ENCODE assay signal across 11 cellular contexts in the genomic region with DNA sequence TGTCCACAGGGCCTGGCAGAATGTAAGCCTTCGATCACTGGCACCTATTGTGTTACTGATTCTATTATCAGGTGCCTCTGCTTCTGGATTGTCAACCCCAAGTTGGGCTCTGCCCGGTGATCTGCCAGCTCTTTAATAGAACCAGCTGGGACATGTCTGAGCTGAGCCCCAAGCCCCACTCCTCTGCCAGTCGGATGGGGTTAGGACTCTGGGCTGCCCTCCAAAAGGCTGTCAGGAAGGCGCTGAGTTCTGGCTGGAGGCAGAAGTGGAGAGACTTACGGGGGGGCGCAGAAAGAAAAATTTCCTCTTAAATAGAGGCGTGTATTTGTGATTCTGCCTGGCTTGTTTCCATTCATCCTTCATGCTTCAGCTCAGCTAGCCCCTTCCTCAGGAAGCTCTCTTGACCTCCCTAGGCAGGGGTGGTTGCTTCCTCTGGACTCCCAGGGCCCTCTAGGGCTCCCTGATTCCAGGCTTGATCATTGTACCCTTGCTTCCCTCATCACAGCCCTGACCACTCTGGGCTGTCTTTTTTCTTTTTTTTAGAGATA. TPM values are rescaled to one million over a fixed set of nuclear protein-coding genes. Genes with fewer than 3 reads are reported as not detected.
DNase-seq lines count a peak whose midpoint lies in the region; ATAC-seq and TF ChIP-seq lines count a peak whose summit lies in the region.
"Had no signal": no experiment of that assay in that cellular context is flagged by ENCODE, and none has a peak within 500 bp of the region (broad histone marks: within the 10 kb centered on the region; RNA-seq: fewer than 3 reads in every experiment).

No MANE protein-coding gene starts in this region.

- no peaks in the 10 kb centered on the region for H3K9me3 Mint-ChIP-seq in dendritic cell treated with granulocyte-macrophage colony-stimulating factor and Interleukin-4, amounts not matched to agents 40 ng/mL and 50 ng/mL, for 4 days
- H3K9me3 Mint-ChIP-seq in naive thymus-derived CD4-positive, alpha-beta T cell: no peaks in the 10 kb centered on the region

- H3K27me3 ChIP-seq in BLaER1 treated with 17β-estradiol and CSF1 and Interleukin-3, amounts not matched to agents 10 nM and 100 nM: no peaks in the 10 kb centered on the region
- H3K27me3 ChIP-seq in HUES64 (ENCODE audit: insufficient read depth, low read length) (peaks cover 34% of the 10 kb centered on the region), gastrocnemius medialis (peaks cover 0 to 14% (median 4%) of the 10 kb centered on the region in 3 donors)
- H3K27me3 ChIP-seq in naive thymus-derived CD4-positive, alpha-beta T cell (ENCODE audit: control insufficient read depth in 2 of 2, insufficient read depth in 2 of 2, low read length in 2 of 2): no peaks in the 10 kb centered on the region
- H3K27me3 ChIP-seq: testis had no signal

- intact Hi-C loops in dendritic cell treated with granulocyte-macrophage colony-stimulating factor and Interleukin-4, amounts not matched to agents 40 ng/mL and 50 ng/mL, for 4 days (cut with micrococcal nuclease): loop anchor here (5.0 kb wide), 1 partner anchor 56 kb away; the partner anchor contains the start of gene SPINT2
- intact Hi-C loops in naive thymus-derived CD4-positive, alpha-beta T cell (cut with micrococcal nuclease): loop anchor here (5.0 to 10.0 kb wide), 9 partner anchors 69 to 1104 kb away; partner anchors contain the start of genes ACTN4 (in 1 of the 2), ECH1 (in 1 of the 2), EIF3K (in 1 of the 2) and GGN (in 1 of the 2)
- intact Hi-C loops in gastrocnemius medialis (cut with DNase I; ENCODE audit: low total_unique reads): loop anchor here (5.0 kb wide), 1 partner anchor 411 kb away; the partner anchor contains the start of genes SIPA1L3 and WDR87

- no peak for DNase-seq in naive thymus-derived CD4-positive, alpha-beta T cell
- DNase-seq in gastrocnemius medialis (no peak), AG08396 (ENCODE audit: low spot score) (no peak)
- DNase-seq: activated CD4-positive, CD25-positive, alpha-beta regulatory T cell treated with anti-CD3 and anti-CD28 coated beads, Interleukin-2, amount 50 U/mL, for 72 hours; testis had no signal

- CTCF ChIA-PET in naive thymus-derived CD4-positive, alpha-beta T cell (lab: Charles Lee): interaction anchor here (0.6 to 1.9 kb wide), 3 partner anchors 74 to 192 kb away, joined by 3 to 5 read pairs (median 4); partner anchors contain the start of gene FAM98C

- peaks cover 0 to 10% (median 6%) of the 10 kb centered on the region in 11 experiments; a peak in 9 of 22 replicates for H3K36me3 ChIP-seq in BLaER1 treated with 17β-estradiol and CSF1 and Interleukin-3, amounts not matched to agents 10 nM and 100 nM
- no peaks in the 10 kb centered on the region for H3K36me3 ChIP-seq in HUES64 (ENCODE audit: insufficient read depth, low read length)
- H3K36me3 ChIP-seq in naive thymus-derived CD4-positive, alpha-beta T cell (ENCODE audit: control insufficient read depth in 2 of 3, insufficient read depth in 3 of 3, low read length in 3 of 3): no peaks in the 10 kb centered on the region
- no peaks in the 10 kb centered on the region for H3K36me3 ChIP-seq in gastrocnemius medialis
- H3K36me3 ChIP-seq: cardiac muscle cell had no signal

- H3K4me1 Mint-ChIP-seq in dendritic cell treated with granulocyte-macrophage colony-stimulating factor and Interleukin-4, amounts not matched to agents 40 ng/mL and 50 ng/mL, for 4 days (ENCODE audit: low read depth): peaks cover 79% of the 10 kb centered on the region
- H3K4me1 Mint-ChIP-seq in naive thymus-derived CD4-positive, alpha-beta T cell: peaks cover 39 to 70% (median 60%) of the 10 kb centered on the region in 7 donors

- no peak for TF ChIP-seq POLR2A in gastrocnemius medialis (IDR thresholded peaks at IDR 0.05)

- H3K4me2 ChIP-seq in BLaER1 treated with 17β-estradiol and CSF1 and Interleukin-3, amounts not matched to agents 10 nM and 100 nM: peak overlapping the region; percentile 87 to 98 (median 93)

- no peaks in the 10 kb centered on the region for H3K27me3 Mint-ChIP-seq in dendritic cell treated with granulocyte-macrophage colony-stimulating factor and Interleukin-4, amounts not matched to agents 40 ng/mL and 50 ng/mL, for 4 days
- H3K27me3 Mint-ChIP-seq in naive thymus-derived CD4-positive, alpha-beta T cell: no peaks in the 10 kb centered on the region

- 93% methylated on average over 7 of the region's 7 CpGs for WGBS in HUES64

- no peaks in the 10 kb centered on the region for H3K9me3 ChIP-seq in BLaER1 treated with 17β-estradiol and CSF1 and Interleukin-3, amounts not matched to agents 10 nM and 100 nM (replicated peaks in 1 of 11)
- H3K9me3 ChIP-seq in HUES64 (ENCODE audit: insufficient read depth, low read depth, low read length) (no peaks in the 10 kb centered on the region), gastrocnemius medialis (no peaks in the 10 kb centered on the region)
- H3K9me3 ChIP-seq in naive thymus-derived CD4-positive, alpha-beta T cell (ENCODE audit: control insufficient read depth in 2 of 3, low read length in 3 of 3): no peaks in the 10 kb centered on the region
- H3K9me3 ChIP-seq: testis had no signal

- H3K36me3 Mint-ChIP-seq in dendritic cell treated with granulocyte-macrophage colony-stimulating factor and Interleukin-4, amounts not matched to agents 40 ng/mL and 50 ng/mL, for 4 days (ENCODE audit: low read depth): peaks cover 48% of the 10 kb centered on the region
- H3K36me3 Mint-ChIP-seq in naive thymus-derived CD4-positive, alpha-beta T cell: peaks cover 0 to 4% (median 3%) of the 10 kb centered on the region in 5 donors

- TF ChIP-seq CTCF in gastrocnemius medialis (IDR thresholded peaks at IDR 0.05 in 4 of 5, conservative IDR thresholded peaks at IDR 0.05 in 1 of 5): no peak

- peaks cover 67 to 86% (median 76%) of the 10 kb centered on the region in 10 experiments for H3K4me1 ChIP-seq in BLaER1 treated with 17β-estradiol and CSF1 and Interleukin-3, amounts not matched to agents 10 nM and 100 nM
- no peaks in the 10 kb centered on the region for H3K4me1 ChIP-seq in HUES64 (ENCODE audit: insufficient read depth, low read length)
- peaks cover 15 to 30% of the 10 kb centered on the region in 2 donors for H3K4me1 ChIP-seq in naive thymus-derived CD4-positive, alpha-beta T cell (ENCODE audit: control insufficient read depth in 2 of 2, insufficient read depth in 2 of 2, low read length in 2 of 2)
- H3K4me1 ChIP-seq in gastrocnemius medialis: peaks cover 6 to 9% of the 10 kb centered on the region in 2 donors

- peak overlapping the region; percentile 84 for H3K27ac Mint-ChIP-seq in dendritic cell treated with granulocyte-macrophage colony-stimulating factor and Interleukin-4, amounts not matched to agents 40 ng/mL and 50 ng/mL, for 4 days
- H3K27ac Mint-ChIP-seq in naive thymus-derived CD4-positive, alpha-beta T cell: peak overlapping the region in 7 of 9 donors; percentile 49 to 78 (median 69)

- peak overlapping the region in 7 of 11 experiments; percentile 73 to 87 (median 83); a peak in 11 of 22 replicates for H3K9ac ChIP-seq in BLaER1 treated with 17β-estradiol and CSF1 and Interleukin-3, amounts not matched to agents 10 nM and 100 nM
- H3K9ac ChIP-seq in HUES64 (ENCODE audit: low read depth, low read length): no peak overlapping the region

- peaks cover 0 to 30% (median 7%) of the 10 kb centered on the region in 11 experiments; a peak in 10 of 22 replicates for H4K20me1 ChIP-seq in BLaER1 treated with 17β-estradiol and CSF1 and Interleukin-3, amounts not matched to agents 10 nM and 100 nM

- no peak for ATAC-seq in naive thymus-derived CD4-positive, alpha-beta T cell
- no peak for ATAC-seq in gastrocnemius medialis
- no peak for ATAC-seq in HG02588 (IDR thresholded peaks at IDR 0.05; ENCODE audit: unreplicated experiment)
- ATAC-seq in GM21360 (IDR thresholded peaks at IDR 0.05; ENCODE audit: unreplicated experiment): no peak

- peak overlapping the region; percentile 69 to 86 (median 77); a peak in 14 of 20 replicates for H3K4me3 ChIP-seq in BLaER1 treated with 17β-estradiol and CSF1 and Interleukin-3, amounts not matched to agents 10 nM and 100 nM
- H3K4me3 ChIP-seq in HUES64 (ENCODE audit: low read length) (peak overlapping the region; percentile 58; the same call in 1 of the 2 replicates), gastrocnemius medialis (no peak overlapping the region)
- H3K4me3 ChIP-seq in naive thymus-derived CD4-positive, alpha-beta T cell (ENCODE audit: low read length): peak overlapping the region; percentile 64

- H3K27ac ChIP-seq in BLaER1 treated with 17β-estradiol and CSF1 and Interleukin-3, amounts not matched to agents 10 nM and 100 nM: peak overlapping the region in 5 of 11 experiments; percentile 75 to 80 (median 78); a peak in 9 of 22 replicates
- no peak overlapping the region for H3K27ac ChIP-seq in HUES64 (ENCODE audit: low read depth, low read length)
- H3K27ac ChIP-seq in naive thymus-derived CD4-positive, alpha-beta T cell (ENCODE audit: low read depth, low read length): no peak overlapping the region
- no peak overlapping the region for H3K27ac ChIP-seq in gastrocnemius medialis
- H3K27ac ChIP-seq: cardiac muscle cell had no signal

- peak overlapping the region; percentile 8 for H3K4me3 Mint-ChIP-seq in dendritic cell treated with granulocyte-macrophage colony-stimulating factor and Interleukin-4, amounts not matched to agents 40 ng/mL and 50 ng/mL, for 4 days
- H3K4me3 Mint-ChIP-seq in naive thymus-derived CD4-positive, alpha-beta T cell: peak overlapping the region; percentile 48 to 89 (median 86)

- POLR2A ChIA-PET in naive thymus-derived CD4-positive, alpha-beta T cell (lab: Charles Lee): interaction anchor here (0.9 to 2.0 kb wide), 4 partner anchors 17 to 412 kb away, joined by 3 to 7 read pairs (median 4); partner anchors contain the start of genes CATSPERG, PSMD8, SIPA1L3 and SPINT2

- in situ Hi-C loops in gastrocnemius medialis (cut with MboI; ENCODE audit: low sequenced_read_pairs in 4 of 4): no loop called here

RNA-seq across cellular contexts. Expression of gene KCNK6, which starts 1.0 kb away (rescaled TPM):
- polyA plus RNA-seq in HUES64 (2013, experiment 1 of 2): 2.2 TPM
- 3.0 TPM for polyA plus RNA-seq in HUES64 (2013, experiment 2 of 2)
- total RNA-seq in naive thymus-derived CD4-positive, alpha-beta T cell: 10 to 100 TPM in 3 of 5 experiments, 1 to 10 TPM in 2; 5.7 to 19.9 (median 10.1) TPM
- 1 to 10 TPM; 1.8 to 3.7 TPM for polyA plus RNA-seq in naive thymus-derived CD4-positive, alpha-beta T cell
- total RNA-seq in gastrocnemius medialis: under 1 TPM; 0.15 to 0.90 (median 0.41) TPM

RNA-seq across cellular contexts. Expression of gene YIF1B, which starts 2.9 kb away (rescaled TPM):
- 71.2 TPM for polyA plus RNA-seq in HUES64 (2013, experiment 1 of 2)
- polyA plus RNA-seq in HUES64 (2013, experiment 2 of 2): 84.3 TPM
- total RNA-seq in naive thymus-derived CD4-positive, alpha-beta T cell: 10 to 100 TPM; 26.1 to 84.7 (median 38.0) TPM
- polyA plus RNA-seq in naive thymus-derived CD4-positive, alpha-beta T cell: 10 to 100 TPM; 45.1 to 47.1 TPM
- total RNA-seq in gastrocnemius medialis: 10 to 100 TPM; 28.3 to 39.5 (median 31.9) TPM

RNA-seq across cellular contexts. Expression of gene C19orf33, which starts 14.6 kb away (rescaled TPM):
- polyA plus RNA-seq in HUES64 (2013, experiment 1 of 2): 0.95 TPM
- not detected for polyA plus RNA-seq in HUES64 (2013, experiment 2 of 2)
- under 1 TPM in 1 of 5 experiments, not detected in 4; 0.88 TPM for total RNA-seq in naive thymus-derived CD4-positive, alpha-beta T cell
- 1 to 10 TPM in 1 of 2 donors, not detected in 1; 1.5 TPM for polyA plus RNA-seq in naive thymus-derived CD4-positive, alpha-beta T cell
- total RNA-seq in gastrocnemius medialis: 1 to 10 TPM in 2 of 4 donors, not detected in 2; 5.8 to 7.0 TPM

RNA-seq across cellular contexts. Expression of gene CATSPERG, which starts 17.0 kb away (rescaled TPM):
- 0.55 TPM for polyA plus RNA-seq in HUES64 (2013, experiment 1 of 2)
- 0.25 TPM for polyA plus RNA-seq in HUES64 (2013, experiment 2 of 2)
- total RNA-seq in naive thymus-derived CD4-positive, alpha-beta T cell: 10 to 100 TPM in 4 of 5 experiments, 1 to 10 TPM in 1; 5.9 to 20.5 (median 18.1) TPM
- polyA plus RNA-seq in naive thymus-derived CD4-positive, alpha-beta T cell: 1 to 10 TPM in 1 of 2 donors, under 1 TPM in 1; 0.94 to 5.2 TPM
- 1 to 10 TPM in 3 of 4 donors, under 1 TPM in 1; 0.72 to 4.9 (median 1.7) TPM for total RNA-seq in gastrocnemius medialis

RNA-seq across cellular contexts. Expression of gene SPINT2, which starts 54.3 kb away (rescaled TPM):
- polyA plus RNA-seq in HUES64 (2013, experiment 1 of 2): 158 TPM
- 161 TPM for polyA plus RNA-seq in HUES64 (2013, experiment 2 of 2)
- total RNA-seq in naive thymus-derived CD4-positive, alpha-beta T cell: 10 to 100 TPM; 35.5 to 56.9 (median 38.7) TPM
- 100 to 1,000 TPM; 120 to 139 TPM for polyA plus RNA-seq in naive thymus-derived CD4-positive, alpha-beta T cell
- 1 to 10 TPM in 3 of 4 donors, under 1 TPM in 1; 0.26 to 4.0 (median 1.6) TPM for total RNA-seq in gastrocnemius medialis

Comparison
In these comparisons a context has a peak if more than half of its experiments do, and no peak if none do; other contexts are left out.
1. H3K4me3 ChIP-seq: peak in BLaER1 treated with 17β-estradiol and CSF1 and Interleukin-3, amounts not matched to agents 10 nM and 100 nM (10 of 10), HUES64 (single experiment) and naive thymus-derived CD4-positive, alpha-beta T cell (single experiment); none in gastrocnemius medialis (0 of 4).